Comparison of ENCODE assay signal across 8 cellular contexts in the genomic region with DNA sequence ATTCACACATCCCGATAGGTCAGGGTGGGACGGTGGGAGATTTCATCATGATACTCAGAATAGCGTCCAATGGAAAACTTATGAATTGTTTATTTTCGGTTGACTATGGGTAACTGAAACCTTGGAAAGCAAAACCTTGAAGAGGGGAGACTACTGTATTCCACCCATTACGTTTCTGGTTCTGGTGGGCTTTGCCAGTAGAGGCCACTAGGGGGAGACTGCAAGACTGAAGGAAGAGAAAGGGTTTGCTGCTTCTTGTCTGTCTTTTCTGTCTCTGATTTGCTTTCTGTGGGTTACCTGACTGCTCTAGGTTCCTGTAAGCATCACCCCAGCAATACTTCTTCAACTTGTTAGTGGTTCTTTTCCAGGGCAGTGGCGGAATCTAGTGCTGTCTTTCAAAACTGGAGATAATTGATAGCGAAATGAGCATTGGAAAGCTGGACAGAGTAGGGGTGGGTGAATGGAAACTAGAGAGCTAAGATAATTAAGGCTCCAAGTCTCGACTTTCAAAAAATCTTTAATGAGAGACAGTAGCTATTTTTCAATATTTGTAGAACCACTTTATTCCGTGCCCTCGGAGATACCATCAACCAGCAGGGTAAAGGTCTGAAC. TPM values are rescaled to one million over a fixed set of nuclear protein-coding genes. Genes with fewer than 3 reads are reported as not detected.
A peak's percentile ranks its signal among the peaks of the same experiment; 100 is the strongest.
DNase-seq lines count a peak whose midpoint lies in the region; ATAC-seq and TF ChIP-seq lines count a peak whose summit lies in the region.

No MANE protein-coding gene starts in this region.

- no peak overlapping the region for H3K4me3 Mint-ChIP-seq in CD4-positive, alpha-beta T cell
- no peak overlapping the region for H3K4me3 Mint-ChIP-seq in WTC11

- intact Hi-C loops in CD4-positive, alpha-beta T cell (cut with DNase I, micrococcal nuclease): no loop called here
- intact Hi-C loops in left lung (cut with DNase I): no loop called here

- H3K27me3 Mint-ChIP-seq in CD4-positive, alpha-beta T cell: peaks cover 32% of the 10 kb centered on the region
- H3K27me3 Mint-ChIP-seq in WTC11 (ENCODE audit: low read depth): peaks cover 4% of the 10 kb centered on the region

- CTCF ChIA-PET in CD4-positive, alpha-beta T cell (lab: Charles Lee): no interaction called here
- CTCF ChIA-PET in WTC11 (lab: Charles Lee): interaction anchor here (0.7 to 3.6 kb wide), 16 partner anchors 8 to 262 kb away, joined by 3 to 38 read pairs (median 3); partner anchors contain the start of gene GRIN3A

- no peaks in the 10 kb centered on the region for H3K4me1 Mint-ChIP-seq in CD4-positive, alpha-beta T cell (ENCODE audit: low read depth)
- H3K4me1 Mint-ChIP-seq in WTC11: peaks cover 10% of the 10 kb centered on the region

- H3K36me3 Mint-ChIP-seq in CD4-positive, alpha-beta T cell (ENCODE audit: low read depth): no peaks in the 10 kb centered on the region
- no peaks in the 10 kb centered on the region for H3K36me3 Mint-ChIP-seq in WTC11

- no peaks in the 10 kb centered on the region for H3K4me1 ChIP-seq in left lung

- H3K27me3 ChIP-seq in CD4-positive, alpha-beta T cell (ENCODE audit: control insufficient read depth, insufficient read depth, low read length): peaks cover 6% of the 10 kb centered on the region
- H3K27me3 ChIP-seq in left lung: peaks cover 0 to 9% of the 10 kb centered on the region in 2 donors

- no peaks in the 10 kb centered on the region for H3K36me3 ChIP-seq in left lung

- no peaks in the 10 kb centered on the region for H3K9me3 Mint-ChIP-seq in CD4-positive, alpha-beta T cell
- H3K9me3 Mint-ChIP-seq in WTC11: no peaks in the 10 kb centered on the region

- POLR2A ChIA-PET in CD4-positive, alpha-beta T cell (lab: Charles Lee): no interaction called here
- POLR2A ChIA-PET in WTC11 (lab: Charles Lee): interaction anchor here (0.8 kb wide), 1 partner anchor 16 kb away, joined by 3 read pairs; no protein-coding TSS in a partner anchor

- no peak overlapping the region for H3K27ac ChIP-seq in CD4-positive, alpha-beta T cell (ENCODE audit: low read depth, low read length)
- no peak overlapping the region for H3K27ac ChIP-seq in left lung

- H3K4me3 ChIP-seq in left lung: no peak overlapping the region

- no peaks in the 10 kb centered on the region for H3K9me3 ChIP-seq in CD4-positive, alpha-beta T cell (ENCODE audit: control insufficient read depth, low read length)
- no peaks in the 10 kb centered on the region for H3K9me3 ChIP-seq in left lung

- ATAC-seq in CD4-positive, alpha-beta T cell (ENCODE audit: poor library complexity): no peak
- ATAC-seq in GM19023 (IDR thresholded peaks at IDR 0.05; ENCODE audit: unreplicated experiment) (peak; percentile 74), HG03439 (IDR thresholded peaks at IDR 0.05; ENCODE audit: unreplicated experiment) (peak; percentile 67), WTC11 (peak; percentile 93), left lung (no peak), HG03521 (IDR thresholded peaks at IDR 0.05; ENCODE audit: unreplicated experiment) (no peak)

- no peak overlapping the region for H3K27ac Mint-ChIP-seq in CD4-positive, alpha-beta T cell
- no peak overlapping the region for H3K27ac Mint-ChIP-seq in WTC11

- TF ChIP-seq CTCF in CD4-positive, alpha-beta T cell (IDR thresholded peaks at IDR 0.05): peak; percentile 50
- TF ChIP-seq CTCF in WTC11 (IDR thresholded peaks at IDR 0.05) (peak; percentile 78), left lung (IDR thresholded peaks at IDR 0.05) (peak; percentile 34 to 37)

- peak in 2 of 10 experiments; percentile 1 to 3 for DNase-seq in CD4-positive, alpha-beta T cell
- peak; percentile 71 for DNase-seq in WTC11 (ENCODE audit: low spot score)
- no peak for DNase-seq in left lung
- DNase-seq in NCI-H446 (lab: John Stamatoyannopoulos, UW): no peak
- DNase-seq in cerebellar cortex (ENCODE audit: low spot score): no peak

TF ChIP-seq in WTC11, 78 proteins besides CTCF, POLR2A, EP300 and RAD21 (continues in another document):
- TF ChIP-seq ZNF263 (CRISPR knock-in tag; IDR thresholded peaks at IDR 0.05; ENCODE audit: low read depth) (no peak), MXD4 (CRISPR knock-in tag; IDR thresholded peaks at IDR 0.05; ENCODE audit: borderline replicate concordance) (no peak), KAT7 (CRISPR knock-in tag; IDR thresholded peaks at IDR 0.05; ENCODE audit: borderline replicate concordance) (no peak), TEAD4 (CRISPR knock-in tag; IDR thresholded peaks at IDR 0.05) (no peak), GRHL2 (CRISPR knock-in tag; IDR thresholded peaks at IDR 0.05; ENCODE audit: insufficient replicate concordance, severe bottlenecking) (no peak), ESRRA (CRISPR knock-in tag; IDR thresholded peaks at IDR 0.05; ENCODE audit: borderline replicate concordance) (no peak), JAZF1 (CRISPR knock-in tag; IDR thresholded peaks at IDR 0.05) (no peak), ERG (CRISPR knock-in tag; IDR thresholded peaks at IDR 0.05) (no peak), EMX1 (CRISPR knock-in tag; IDR thresholded peaks at IDR 0.05) (no peak)
- TF ChIP-seq, protein P1, sequence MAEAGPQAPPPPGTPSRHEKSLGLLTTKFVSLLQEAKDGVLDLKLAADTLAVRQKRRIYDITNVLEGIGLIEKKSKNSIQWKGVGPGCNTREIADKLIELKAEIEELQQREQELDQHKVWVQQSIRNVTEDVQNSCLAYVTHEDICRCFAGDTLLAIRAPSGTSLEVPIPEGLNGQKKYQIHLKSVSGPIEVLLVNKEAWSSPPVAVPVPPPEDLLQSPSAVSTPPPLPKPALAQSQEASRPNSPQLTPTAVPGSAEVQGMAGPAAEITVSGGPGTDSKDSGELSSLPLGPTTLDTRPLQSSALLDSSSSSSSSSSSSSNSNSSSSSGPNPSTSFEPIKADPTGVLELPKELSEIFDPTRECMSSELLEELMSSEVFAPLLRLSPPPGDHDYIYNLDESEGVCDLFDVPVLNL (CRISPR knock-in tag; IDR thresholded peaks at IDR 0.05; ENCODE audit: borderline replicate concordance, low read depth): no peak
- TF ChIP-seq, protein P2, sequence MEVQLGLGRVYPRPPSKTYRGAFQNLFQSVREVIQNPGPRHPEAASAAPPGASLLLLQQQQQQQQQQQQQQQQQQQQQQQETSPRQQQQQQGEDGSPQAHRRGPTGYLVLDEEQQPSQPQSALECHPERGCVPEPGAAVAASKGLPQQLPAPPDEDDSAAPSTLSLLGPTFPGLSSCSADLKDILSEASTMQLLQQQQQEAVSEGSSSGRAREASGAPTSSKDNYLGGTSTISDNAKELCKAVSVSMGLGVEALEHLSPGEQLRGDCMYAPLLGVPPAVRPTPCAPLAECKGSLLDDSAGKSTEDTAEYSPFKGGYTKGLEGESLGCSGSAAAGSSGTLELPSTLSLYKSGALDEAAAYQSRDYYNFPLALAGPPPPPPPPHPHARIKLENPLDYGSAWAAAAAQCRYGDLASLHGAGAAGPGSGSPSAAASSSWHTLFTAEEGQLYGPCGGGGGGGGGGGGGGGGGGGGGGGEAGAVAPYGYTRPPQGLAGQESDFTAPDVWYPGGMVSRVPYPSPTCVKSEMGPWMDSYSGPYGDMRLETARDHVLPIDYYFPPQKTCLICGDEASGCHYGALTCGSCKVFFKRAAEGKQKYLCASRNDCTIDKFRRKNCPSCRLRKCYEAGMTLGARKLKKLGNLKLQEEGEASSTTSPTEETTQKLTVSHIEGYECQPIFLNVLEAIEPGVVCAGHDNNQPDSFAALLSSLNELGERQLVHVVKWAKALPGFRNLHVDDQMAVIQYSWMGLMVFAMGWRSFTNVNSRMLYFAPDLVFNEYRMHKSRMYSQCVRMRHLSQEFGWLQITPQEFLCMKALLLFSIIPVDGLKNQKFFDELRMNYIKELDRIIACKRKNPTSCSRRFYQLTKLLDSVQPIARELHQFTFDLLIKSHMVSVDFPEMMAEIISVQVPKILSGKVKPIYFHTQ (CRISPR knock-in tag; IDR thresholded peaks at IDR 0.05): no peak
- TF ChIP-seq, protein P3, sequence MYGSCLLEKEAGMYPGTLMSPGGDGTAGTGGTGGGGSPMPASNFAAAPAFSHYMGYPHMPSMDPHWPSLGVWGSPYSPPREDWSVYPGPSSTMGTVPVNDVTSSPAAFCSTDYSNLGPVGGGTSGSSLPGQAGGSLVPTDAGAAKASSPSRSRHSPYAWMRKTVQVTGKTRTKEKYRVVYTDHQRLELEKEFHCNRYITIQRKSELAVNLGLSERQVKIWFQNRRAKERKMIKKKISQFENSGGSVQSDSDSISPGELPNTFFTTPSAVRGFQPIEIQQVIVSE (CRISPR knock-in tag; IDR thresholded peaks at IDR 0.05; ENCODE audit: borderline replicate concordance): no peak
- TF ChIP-seq, protein P4, sequence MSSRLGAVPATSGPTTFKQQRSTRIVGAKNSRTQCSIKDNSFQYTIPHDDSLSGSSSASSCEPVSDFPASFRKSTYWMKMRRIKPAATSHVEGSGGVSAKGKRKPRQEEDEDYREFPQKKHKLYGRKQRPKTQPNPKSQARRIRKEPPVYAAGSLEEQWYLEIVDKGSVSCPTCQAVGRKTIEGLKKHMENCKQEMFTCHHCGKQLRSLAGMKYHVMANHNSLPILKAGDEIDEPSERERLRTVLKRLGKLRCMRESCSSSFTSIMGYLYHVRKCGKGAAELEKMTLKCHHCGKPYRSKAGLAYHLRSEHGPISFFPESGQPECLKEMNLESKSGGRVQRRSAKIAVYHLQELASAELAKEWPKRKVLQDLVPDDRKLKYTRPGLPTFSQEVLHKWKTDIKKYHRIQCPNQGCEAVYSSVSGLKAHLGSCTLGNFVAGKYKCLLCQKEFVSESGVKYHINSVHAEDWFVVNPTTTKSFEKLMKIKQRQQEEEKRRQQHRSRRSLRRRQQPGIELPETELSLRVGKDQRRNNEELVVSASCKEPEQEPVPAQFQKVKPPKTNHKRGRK (CRISPR knock-in tag; IDR thresholded peaks at IDR 0.05; ENCODE audit: borderline replicate concordance): no peak

RNA-seq across cellular contexts. Expression of gene GRIN3A, which starts 27.0 kb away (rescaled TPM):
- under 1 TPM in 1 of 2 experiments, not detected in 1; 0.03 TPM for total RNA-seq in CD4-positive, alpha-beta T cell
- 0.02 to 0.07 TPM in 2 of 3 replicates, not detected in the other for total RNA-seq in WTC11 (2021)
- total RNA-seq in left lung: under 1 TPM in 1 of 2 donors, not detected in 1; 0.13 TPM

Comparison
In these comparisons a context has a peak if more than half of its experiments do, and no peak if none do; other contexts are left out.
1. ATAC-seq: peak in GM19023 (single experiment), HG03439 (single experiment) and WTC11 (single experiment); none in CD4-positive, alpha-beta T cell (single experiment), left lung (single experiment) and HG03521 (single experiment).
2. Peak in every context shown above with its lines, with median percentiles within 50 percentile points of each other: CTCF ChIP-seq.